ENCODE assay signal across 22 cellular contexts in genomic region chr3:142886021-142886420, GRCh38. TPM values are rescaled to one million over a fixed set of nuclear protein-coding genes. Genes with fewer than 3 reads are reported as not detected.
DNase-seq lines count a peak whose midpoint lies in the region; ATAC-seq, FAIRE-seq and TF ChIP-seq lines count a peak whose summit lies in the region.
"Had no signal": no experiment of that assay in that cellular context is flagged by ENCODE, and none has a peak within 500 bp of the region (broad histone marks: within the 10 kb centered on the region; RNA-seq: fewer than 3 reads in every experiment).

No MANE protein-coding gene starts in this region.

- H3K9ac ChIP-seq in astrocyte (ENCODE audit: low read length) = no peak overlapping the region
- peak overlapping the region in 2 of 5 donors; percentile 14 to 94 for H3K9ac ChIP-seq in subcutaneous abdominal adipose tissue (ENCODE audit: low read length in 5 of 5)
- H3K9ac ChIP-seq: BLaER1 had no signal

- H3K4me1 Mint-ChIP-seq in astrocyte (ENCODE audit: low read depth, unreplicated experiment) = peaks cover 8% of the 10 kb centered on the region

- no peaks in the 10 kb centered on the region for H4K20me1 ChIP-seq in astrocyte (ENCODE audit: insufficient read depth, low read length)
- H4K20me1 ChIP-seq: BLaER1 had no signal

- H3K27ac Mint-ChIP-seq in astrocyte (ENCODE audit: unreplicated experiment) = no peak overlapping the region
- H3K27ac Mint-ChIP-seq: CD14-positive monocyte; CD4-positive, alpha-beta memory T cell; CD4-positive, CD25-positive, alpha-beta regulatory T cell; CD8-positive, alpha-beta memory T cell had no signal

- intact Hi-C loops in esophagus muscularis mucosa (cut with DNase I) = no loop called here

- H3K9me3 Mint-ChIP-seq in astrocyte (ENCODE audit: unreplicated experiment) = no peaks in the 10 kb centered on the region
- H3K9me3 Mint-ChIP-seq: CD4-positive, alpha-beta memory T cell; CD4-positive, CD25-positive, alpha-beta regulatory T cell; CD8-positive, alpha-beta memory T cell had no signal

- H3K9me3 ChIP-seq in astrocyte (ENCODE audit: insufficient read depth, low read depth, low read length) (no peaks in the 10 kb centered on the region), esophagus muscularis mucosa (no peaks in the 10 kb centered on the region), subcutaneous abdominal adipose tissue (ENCODE audit: control insufficient read depth in 5 of 5, low read length in 5 of 5) (no peaks in the 10 kb centered on the region), upper lobe of left lung (no peaks in the 10 kb centered on the region)
- H3K9me3 ChIP-seq: BE2C had no signal

- H3K27ac ChIP-seq in astrocyte (ENCODE audit: low read depth, low read length) = no peak overlapping the region
- H3K27ac ChIP-seq in esophagus muscularis mucosa (replicated peaks in 1 of 4) = no peak overlapping the region
- peak overlapping the region; percentile 97 for H3K27ac ChIP-seq in subcutaneous abdominal adipose tissue (ENCODE audit: low read depth, low read length)
- H3K27ac ChIP-seq in upper lobe of left lung = no peak overlapping the region
- H3K27ac ChIP-seq: BLaER1 had no signal

- peaks cover 19% of the 10 kb centered on the region for H3K4me1 ChIP-seq in astrocyte (ENCODE audit: insufficient read depth, low read length)
- H3K4me1 ChIP-seq in esophagus muscularis mucosa = peaks cover 8 to 23% (median 17%) of the 10 kb centered on the region in 4 donors
- H3K4me1 ChIP-seq in subcutaneous abdominal adipose tissue (ENCODE audit: control insufficient read depth in 5 of 5, insufficient read depth in 5 of 5, low read length in 5 of 5) = peaks cover 0 to 52% (median 29%) of the 10 kb centered on the region in 5 donors
- peaks cover 3 to 18% (median 14%) of the 10 kb centered on the region in 4 donors for H3K4me1 ChIP-seq in upper lobe of left lung
- H3K4me1 ChIP-seq: BLaER1 had no signal

- H3K27me3 ChIP-seq in astrocyte (ENCODE audit: insufficient read depth, low read length) (peaks cover 3% of the 10 kb centered on the region), esophagus muscularis mucosa (peaks cover 0 to 15% (median 0%) of the 10 kb centered on the region in 4 donors), subcutaneous abdominal adipose tissue (ENCODE audit: control insufficient read depth in 5 of 5, insufficient read depth in 4 of 5, low read length in 5 of 5) (peaks cover 0 to 3% (median 0%) of the 10 kb centered on the region in 5 donors), upper lobe of left lung (no peaks in the 10 kb centered on the region)
- H3K27me3 ChIP-seq: BE2C had no signal

- TF ChIP-seq CTCF in astrocyte (IDR thresholded peaks at IDR 0.05; ENCODE audit: insufficient read depth, low read depth, low read length) (no peak), esophagus muscularis mucosa (IDR thresholded peaks at IDR 0.05) (no peak), upper lobe of left lung (IDR thresholded peaks at IDR 0.05) (no peak)

- TF ChIP-seq EP300 in esophagus muscularis mucosa (IDR thresholded peaks at IDR 0.05) (no peak), upper lobe of left lung (IDR thresholded peaks at IDR 0.05) (no peak)

- no peak overlapping the region for H3K4me2 ChIP-seq in astrocyte (ENCODE audit: low read length)
- H3K4me2 ChIP-seq: BLaER1 had no signal

- peaks cover 5% of the 10 kb centered on the region for H3K27me3 Mint-ChIP-seq in astrocyte (ENCODE audit: low read depth, unreplicated experiment)

- ATAC-seq in HG03565 (IDR thresholded peaks at IDR 0.05; ENCODE audit: unreplicated experiment) (no peak), upper lobe of left lung (ENCODE audit: low FRiP score in 2 of 2) (no peak)

- DNase-seq in astrocyte (ENCODE audit: low read depth) (no peak), esophagus muscularis mucosa (ENCODE audit: extremely low spot score) (peak; percentile 77), urothelium cell line (ENCODE audit: low spot score) (no peak), upper lobe of left lung (no peak)
- DNase-seq: 8988T; ACHN; BE2C; C1 segment of cervical spinal cord; CD4-positive, alpha-beta memory T cell; CD4-positive, CD25-positive, alpha-beta regulatory T cell; CD8-positive, alpha-beta memory T cell; COR-L47; DMS79 treated with DMSO at 0.1 percent for 48 hours; GF-D8 had no signal

- no peaks in the 10 kb centered on the region for H3K36me3 Mint-ChIP-seq in astrocyte (ENCODE audit: low read depth, unreplicated experiment)
- H3K36me3 Mint-ChIP-seq: CD14-positive monocyte; CD4-positive, alpha-beta memory T cell; CD4-positive, CD25-positive, alpha-beta regulatory T cell; CD8-positive, alpha-beta memory T cell had no signal

- WGBS in esophagus muscularis mucosa = 75% methylated on average over 7 of the region's 7 CpGs
- WGBS in upper lobe of left lung, 2 donors = 73 to 86% methylated on average over 7 of the region's 7 CpGs

- TF ChIP-seq POLR2A in esophagus muscularis mucosa (IDR thresholded peaks at IDR 0.05; ENCODE audit: low read depth) (no peak), upper lobe of left lung (IDR thresholded peaks at IDR 0.05) (no peak)

- H3K36me3 ChIP-seq in astrocyte (ENCODE audit: insufficient read depth, low read length) (no peaks in the 10 kb centered on the region), esophagus muscularis mucosa (no peaks in the 10 kb centered on the region), subcutaneous abdominal adipose tissue (ENCODE audit: control insufficient read depth in 5 of 5, insufficient read depth in 5 of 5, low read length in 5 of 5) (peaks cover 0 to 8% (median 0%) of the 10 kb centered on the region in 5 donors), upper lobe of left lung (no peaks in the 10 kb centered on the region)
- H3K36me3 ChIP-seq: BE2C, BLaER1 had no signal

- H3K4me3 ChIP-seq in astrocyte (ENCODE audit: insufficient read depth, low read depth, low read length) (no peak overlapping the region), esophagus muscularis mucosa (no peak overlapping the region), subcutaneous abdominal adipose tissue (ENCODE audit: low read depth in 1 of 5, low read length in 5 of 5) (no peak overlapping the region), upper lobe of left lung (no peak overlapping the region)
- H3K4me3 ChIP-seq: BLaER1 had no signal

- no peaks in the 10 kb centered on the region for H3K79me2 ChIP-seq in astrocyte (ENCODE audit: insufficient read depth, low read length)

- no peak overlapping the region for H2AFZ ChIP-seq in astrocyte (ENCODE audit: low read depth, low read length)

- FAIRE-seq in astrocyte (lab: Jason Lieb, UNC) (peak; percentile 26), urothelium cell line (lab: Jason Lieb, UNC) (no peak)
- FAIRE-seq: A204.1, G401.6, GM12891, GM19239 had no signal

- H3K4me3 Mint-ChIP-seq in astrocyte (ENCODE audit: unreplicated experiment) = no peak overlapping the region
- H3K4me3 Mint-ChIP-seq: CD14-positive monocyte; CD4-positive, alpha-beta memory T cell; CD4-positive, CD25-positive, alpha-beta regulatory T cell; CD8-positive, alpha-beta memory T cell had no signal

RNA-seq across cellular contexts. Expression of gene PCOLCE2, which starts 2.9 kb away (rescaled TPM):
- 4.5 and 5.4 TPM in 2 replicates for total RNA-seq in astrocyte
- total RNA-seq in esophagus muscularis mucosa = 10 to 100 TPM; 48.2 to 76.0 (median 54.6) TPM
- 10 to 100 TPM in 5 of 6 donors, 1 to 10 TPM in 1; 9.4 to 46.3 (median 17.9) TPM for total RNA-seq in upper lobe of left lung
- total RNA-seq: CD4-positive, alpha-beta memory T cell; CD4-positive, CD25-positive, alpha-beta regulatory T cell; CD8-positive, alpha-beta memory T cell had no signal
